ENCODE assay signal across 18 cellular contexts in the genomic region with DNA sequence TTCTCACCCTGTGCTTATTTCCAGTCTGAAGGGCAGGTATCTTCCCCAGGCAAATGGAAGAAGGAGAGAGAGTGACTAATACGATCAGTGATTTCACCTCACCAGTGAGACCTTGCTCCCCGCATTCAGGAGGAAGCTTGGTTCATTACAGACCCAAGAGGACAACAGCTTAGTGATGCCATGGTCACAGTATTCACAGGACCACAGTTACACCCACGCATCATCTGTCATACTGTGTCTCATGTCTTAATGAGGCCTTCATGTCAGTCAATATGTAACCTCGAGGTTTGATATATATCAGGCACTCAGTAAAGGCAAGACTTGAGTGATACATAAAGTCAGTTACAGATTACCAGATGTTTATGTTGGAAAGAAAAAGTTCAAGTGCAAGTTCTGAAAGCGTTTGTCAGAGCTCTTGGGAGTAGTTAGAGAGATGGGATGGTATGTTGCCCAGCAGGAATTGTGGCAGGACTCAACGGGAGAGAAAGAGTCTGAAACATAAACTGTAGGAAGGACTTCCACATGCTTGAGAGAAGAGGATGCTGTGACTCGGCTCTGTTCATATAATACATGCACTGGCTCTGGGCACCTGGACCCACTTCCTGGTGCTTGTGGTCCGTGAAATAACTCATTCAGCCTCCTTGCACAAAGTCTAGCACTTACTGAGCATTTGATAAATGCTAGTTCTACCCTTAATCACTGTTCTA. TPM values are rescaled to one million over a fixed set of nuclear protein-coding genes. Genes with fewer than 3 reads are reported as not detected.
DNase-seq lines count a peak whose midpoint lies in the region; ATAC-seq lines count a peak whose summit lies in the region.
"Had no signal": no experiment of that assay in that cellular context is flagged by ENCODE, and none has a peak within 500 bp of the region (broad histone marks: within the 10 kb centered on the region; RNA-seq: fewer than 3 reads in every experiment).

No MANE protein-coding gene starts in this region.

- no peaks in the 10 kb centered on the region for H3K27me3 Mint-ChIP-seq in activated naive CD8-positive, alpha-beta T cell

- no peak overlapping the region for H3K4me3 Mint-ChIP-seq in activated naive CD8-positive, alpha-beta T cell
- H3K4me3 Mint-ChIP-seq: mesothelial cell of epicardium had no signal

- H3K4me1 ChIP-seq in HAP-1: no peaks in the 10 kb centered on the region
- H3K4me1 ChIP-seq: uterus had no signal

- H3K9me3 ChIP-seq in HAP-1: no peaks in the 10 kb centered on the region
- H3K9me3 ChIP-seq: neutrophil, uterus had no signal

- H3K27me3 ChIP-seq in HAP-1 (ENCODE audit: low read depth): no peaks in the 10 kb centered on the region
- H3K27me3 ChIP-seq: neutrophil, uterus had no signal

- DNase-seq in activated CD4-positive, alpha-beta T cell treated with anti-CD3 and anti-CD28 coated beads for 48 hours: peak; percentile 55
- no peak for DNase-seq in activated CD4-positive, alpha-beta T cell treated with anti-CD3 and anti-CD28 coated beads for 1 hour
- DNase-seq in HK-2 (ENCODE audit: unreplicated experiment) (peak; percentile 65), renal cortical epithelial cell (ENCODE audit: low read depth) (peak; percentile 17), HAP-1 (ENCODE audit: low spot score in 2 of 2) (no peak)
- DNase-seq: activated gamma-delta T cell treated with Interleukin-2 at 50 U/mL for 16 hours; KBM-7; NCI-H2081 treated with DMSO at 0.1 percent for 48 hours; NCI-H526 treated with DMSO at 0.1 percent for 48 hours; OCI-M1; right cardiac atrium; stimulated activated naive CD4-positive, alpha-beta T cell treated with Interleukin-2 at 50 U/mL for 16 hours; uterus had no signal

- in situ Hi-C loops in HAP-1 (cut with MboI; ENCODE audit: low sequenced_read_pairs): no loop called here

- H3K9me3 Mint-ChIP-seq in activated naive CD8-positive, alpha-beta T cell (ENCODE audit: low read depth): no peaks in the 10 kb centered on the region
- H3K9me3 Mint-ChIP-seq: mesothelial cell of epicardium had no signal

- H3K36me3 ChIP-seq in HAP-1 (replicated peaks): peaks cover 35% of the 10 kb centered on the region
- H3K36me3 ChIP-seq: uterus had no signal

- ATAC-seq in HG03025 (IDR thresholded peaks at IDR 0.05; ENCODE audit: low FRiP score, unreplicated experiment) (no peak), GM18511 (IDR thresholded peaks at IDR 0.05; ENCODE audit: unreplicated experiment) (no peak)
- ATAC-seq: right cardiac atrium had no signal

- peak overlapping the region; percentile 61 for H3K27ac Mint-ChIP-seq in activated naive CD8-positive, alpha-beta T cell
- H3K27ac Mint-ChIP-seq: mesothelial cell of epicardium had no signal

- peaks cover 9% of the 10 kb centered on the region for H3K4me1 Mint-ChIP-seq in activated naive CD8-positive, alpha-beta T cell (ENCODE audit: low read depth)
- H3K4me1 Mint-ChIP-seq: mesothelial cell of epicardium had no signal

- H3K4me3 ChIP-seq in HAP-1: no peak overlapping the region
- H3K4me3 ChIP-seq: uterus had no signal

- peaks cover 38% of the 10 kb centered on the region for H3K36me3 Mint-ChIP-seq in activated naive CD8-positive, alpha-beta T cell

RNA-seq across cellular contexts. Expression of a gene that starts 33.3 kb away (rescaled TPM):
- total RNA-seq in renal cortical epithelial cell: 51.7 and 60.3 TPM in 2 replicates

Comparison
In these comparisons a context has a peak if more than half of its experiments do, and no peak if none do; other contexts are left out.
1. DNase-seq: peak in activated CD4-positive, alpha-beta T cell treated with anti-CD3 and anti-CD28 coated beads for 48 hours (single experiment), HK-2 (single experiment) and renal cortical epithelial cell (single experiment); none in activated CD4-positive, alpha-beta T cell treated with anti-CD3 and anti-CD28 coated beads for 1 hour (single experiment) and HAP-1 (0 of 2).